In the genomic region with DNA sequence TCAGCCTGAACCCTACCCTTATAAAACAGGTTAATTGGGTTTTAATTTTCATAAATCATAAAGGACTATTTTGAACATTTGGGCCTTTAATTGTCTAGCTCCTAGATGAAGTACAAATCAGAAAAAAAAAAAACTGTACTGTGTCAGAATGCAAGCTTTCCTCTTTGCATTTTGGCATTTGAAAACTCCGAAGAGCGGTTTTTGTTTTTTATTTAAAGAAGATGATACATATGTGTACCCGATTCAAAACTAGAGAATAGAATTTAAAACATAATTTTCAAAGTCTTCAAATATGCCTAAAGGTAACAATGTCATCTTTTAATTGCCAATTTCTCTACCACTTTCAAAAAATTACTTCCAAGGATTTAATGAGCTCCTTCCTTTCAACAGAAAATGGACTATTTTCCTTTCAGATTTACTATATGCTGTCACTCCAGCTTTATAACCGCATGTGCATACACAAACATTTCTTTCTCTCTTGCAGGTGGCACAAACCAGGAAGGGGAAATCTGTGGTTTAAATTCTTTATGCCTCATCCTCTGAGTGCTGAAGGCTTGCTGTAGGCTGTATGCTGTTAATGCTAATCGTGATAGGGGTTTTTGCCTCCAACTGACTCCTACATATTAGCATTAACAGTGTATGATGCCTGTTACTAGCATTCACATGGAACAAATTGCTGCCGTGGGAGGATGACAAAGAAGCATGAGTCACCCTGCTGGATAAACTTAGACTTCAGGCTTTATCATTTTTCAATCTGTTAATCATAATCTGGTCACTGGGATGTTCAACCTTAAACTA, we compare ENCODE assay signal across 8 cellular contexts. TPM values are rescaled to one million over a fixed set of nuclear protein-coding genes. Genes with fewer than 3 reads are reported as not detected.
A peak's percentile ranks its signal among the peaks of the same experiment; 100 is the strongest.
DNase-seq lines count a peak whose midpoint lies in the region; ATAC-seq and TF ChIP-seq lines count a peak whose summit lies in the region.

No MANE protein-coding gene starts in this region.

- H3K27me3 ChIP-seq in ovary, result no peaks in the 10 kb centered on the region

- TF ChIP-seq POLR2A in ovary (IDR thresholded peaks at IDR 0.05), result no peak

- H3K36me3 ChIP-seq in ovary, result no peaks in the 10 kb centered on the region

- intact Hi-C loops in head of caudate nucleus (cut with DNase I), result no loop called here
- intact Hi-C loops in ovary (cut with DNase I), result no loop called here

- ATAC-seq in GM21576 (IDR thresholded peaks at IDR 0.05; ENCODE audit: unreplicated experiment), result peak; percentile 23
- ATAC-seq in HG03439 (IDR thresholded peaks at IDR 0.05; ENCODE audit: unreplicated experiment), result no peak

- H3K9me3 ChIP-seq in ovary, result no peaks in the 10 kb centered on the region

- 67 to 70% (median 69%) methylated on average over 6 of the region's 6 CpGs for WGBS in ovary, 3 donors

- TF ChIP-seq CTCF in ovary (IDR thresholded peaks at IDR 0.05), result no peak

- no peak overlapping the region for H3K4me3 ChIP-seq in ovary

- no peak overlapping the region for H3K27ac ChIP-seq in ovary

- no peak for TF ChIP-seq EP300 in ovary (IDR thresholded peaks at IDR 0.05)

- DNase-seq in DMS153 treated with DMSO at 0.1 percent for 48 hours (lab: John Stamatoyannopoulos, UW; ENCODE audit: unreplicated experiment) (peak; percentile 17), NAMALWA (ENCODE audit: low spot score) (peak; percentile 90), head of caudate nucleus (peak in 35 of 42 donors; percentile 15 to 87 (median 57)), ovary (no peak)
- peak; percentile 75 for DNase-seq in activated CD8-positive, alpha-beta memory T cell treated with anti-CD3 and anti-CD28 coated beads, Interleukin-2, amount 50 U/mL, for 4 hours
- DNase-seq in stimulated activated naive CD4-positive, alpha-beta T cell treated with Interleukin-2 at 50 U/mL for 16 hours (lab: John Stamatoyannopoulos, UW), result peak; percentile 72

- no peaks in the 10 kb centered on the region for H3K4me1 ChIP-seq in ovary (ENCODE audit: insufficient read depth)

RNA-seq across cellular contexts. Expression of gene MRPL39, which starts 33.7 kb away (rescaled TPM):
- total RNA-seq in ovary, result 10 to 100 TPM; 15.3 to 22.7 (median 19.0) TPM
- 10 to 100 TPM; 18.4 to 26.3 TPM for polyA plus RNA-seq in ovary

Comparison
In these comparisons a context has a peak if more than half of its experiments do, and no peak if none do; other contexts are left out.
1. DNase-seq: peak in DMS153 treated with DMSO at 0.1 percent for 48 hours (single experiment), NAMALWA (single experiment), activated CD8-positive, alpha-beta memory T cell treated with anti-CD3 and anti-CD28 coated beads, Interleukin-2, amount 50 U/mL, for 4 hours (single experiment), head of caudate nucleus (35 of 42) and stimulated activated naive CD4-positive, alpha-beta T cell treated with Interleukin-2 at 50 U/mL for 16 hours (single experiment); none in ovary (0 of 5).